ENCODE assay signal across 1 cellular context in genomic region chrX:11787564-11787963, GRCh38.
TF ChIP-seq lines count a peak whose summit lies in the region.

No MANE protein-coding gene starts in this region.

TF ChIP-seq in IMR-90, 13 proteins besides CTCF, POLR2A, EP300 and RAD21:
- TF ChIP-seq CHD1 (IDR thresholded peaks at IDR 0.05; ENCODE audit: low read depth, low read length) = no peak
- peak; percentile 30; the same call in 1 of the 2 replicates for TF ChIP-seq SMC3 (IDR thresholded peaks at IDR 0.05; ENCODE audit: low read depth, low read length)
